10 cellular contexts compared by ENCODE assay signal in genomic region chr16:1884155-1884760, GRCh38. TPM values are rescaled to one million over a fixed set of nuclear protein-coding genes. Genes with fewer than 3 reads are reported as not detected.
DNase-seq lines count a peak whose midpoint lies in the region; ATAC-seq and TF ChIP-seq lines count a peak whose summit lies in the region.
"Had no signal": no experiment of that assay in that cellular context is flagged by ENCODE, and none has a peak within 500 bp of the region (broad histone marks: within the 10 kb centered on the region; RNA-seq: fewer than 3 reads in every experiment).

No MANE protein-coding gene starts in this region.

- no peak overlapping the region for H3K27ac Mint-ChIP-seq in activated naive CD4-positive, alpha-beta T cell treated with anti-CD3 and anti-CD28 coated beads, Interleukin-2, amount 10 ng/mL, durations not matched to agents 7 days and 5 days
- H3K27ac Mint-ChIP-seq in endothelial cell (ENCODE audit: unreplicated experiment): no peak overlapping the region

- H3K9me3 Mint-ChIP-seq in activated naive CD4-positive, alpha-beta T cell treated with anti-CD3 and anti-CD28 coated beads, Interleukin-2, amount 10 ng/mL, durations not matched to agents 7 days and 5 days: no peaks in the 10 kb centered on the region
- H3K9me3 Mint-ChIP-seq in endothelial cell (ENCODE audit: unreplicated experiment): no peaks in the 10 kb centered on the region

- H3K4me1 Mint-ChIP-seq in activated naive CD4-positive, alpha-beta T cell treated with anti-CD3 and anti-CD28 coated beads, Interleukin-2, amount 10 ng/mL, durations not matched to agents 7 days and 5 days: no peaks in the 10 kb centered on the region
- no peaks in the 10 kb centered on the region for H3K4me1 Mint-ChIP-seq in endothelial cell (ENCODE audit: unreplicated experiment)

- no peak overlapping the region for H3K4me3 Mint-ChIP-seq in activated naive CD4-positive, alpha-beta T cell treated with anti-CD3 and anti-CD28 coated beads, Interleukin-2, amount 10 ng/mL, durations not matched to agents 7 days and 5 days
- no peak overlapping the region for H3K4me3 Mint-ChIP-seq in endothelial cell (ENCODE audit: unreplicated experiment)

- DNase-seq in activated naive CD4-positive, alpha-beta T cell treated with anti-CD3 and anti-CD28 coated beads, Interleukin-2, amount 10 ng/mL, durations not matched to agents 7 days and 5 days: peak; percentile 32
- no peak for DNase-seq in activated naive CD4-positive, alpha-beta T cell treated with anti-CD3 and anti-CD28 coated beads, Interleukin-2, amount 50 U/mL, for 16 hours
- peak; percentile 82 for DNase-seq in NOMO-1 treated with dmso at 0.1 percent for 144 hours (lab: John Stamatoyannopoulos, UW; ENCODE audit: unreplicated experiment)
- DNase-seq in endothelial cell (ENCODE audit: low spot score): no peak
- peak; percentile 10 for DNase-seq in stromal cell of bone marrow (ENCODE audit: low read depth)
- no peak for DNase-seq in NCI-H2081 treated with DMSO at 0.1 percent for 48 hours (lab: John Stamatoyannopoulos, UW)
- DNase-seq: stimulated activated CD4-positive, alpha-beta T cell treated with anti-CD3 and anti-CD28 coated beads, Interleukin-4, amount 100 ng/mL, for 24 hours had no signal

- ATAC-seq in HG03196 (IDR thresholded peaks at IDR 0.05; ENCODE audit: unreplicated experiment): no peak
- no peak for ATAC-seq in HG03025 (IDR thresholded peaks at IDR 0.05; ENCODE audit: low FRiP score, unreplicated experiment)

- CTCF ChIA-PET in activated naive CD4-positive, alpha-beta T cell treated with anti-CD3 and anti-CD28 coated beads, Interleukin-2, amount 10 ng/mL, durations not matched to agents 7 days and 5 days (lab: Charles Lee): interaction anchor here (1.3 kb wide), 1 partner anchor 44 kb away, joined by 3 read pairs; no protein-coding TSS in a partner anchor

- peaks cover 19% of the 10 kb centered on the region for H3K27me3 Mint-ChIP-seq in activated naive CD4-positive, alpha-beta T cell treated with anti-CD3 and anti-CD28 coated beads, Interleukin-2, amount 10 ng/mL, durations not matched to agents 7 days and 5 days
- H3K27me3 Mint-ChIP-seq in endothelial cell (ENCODE audit: unreplicated experiment): peaks cover 2% of the 10 kb centered on the region

- peak; percentile 47 for TF ChIP-seq CTCF in endothelial cell (IDR thresholded peaks at IDR 0.05; ENCODE audit: unreplicated experiment)

- H3K36me3 Mint-ChIP-seq in activated naive CD4-positive, alpha-beta T cell treated with anti-CD3 and anti-CD28 coated beads, Interleukin-2, amount 10 ng/mL, durations not matched to agents 7 days and 5 days: no peaks in the 10 kb centered on the region
- H3K36me3 Mint-ChIP-seq in endothelial cell (ENCODE audit: low read depth, unreplicated experiment): no peaks in the 10 kb centered on the region

RNA-seq across cellular contexts. Expression of gene MEIOB, which starts 12.3 kb away (rescaled TPM):
- total RNA-seq in endothelial cell (ENCODE audit: unreplicated experiment): not detected
- total RNA-seq: cardiac septum had no signal

RNA-seq across cellular contexts. Expression of gene HS3ST6, which starts 34.0 kb away (rescaled TPM):
- total RNA-seq in endothelial cell (ENCODE audit: unreplicated experiment): not detected
- total RNA-seq: cardiac septum had no signal

RNA-seq across cellular contexts. Expression of gene FAHD1, which starts 57.3 kb away (rescaled TPM):
- 23.1 TPM for total RNA-seq in endothelial cell (ENCODE audit: unreplicated experiment)

RNA-seq across cellular contexts. Expression of gene HAGH, which starts 57.6 kb away (rescaled TPM):
- 44.8 TPM for total RNA-seq in endothelial cell (ENCODE audit: unreplicated experiment)

RNA-seq across cellular contexts. Expression of gene MSRB1, which starts 58.7 kb away (rescaled TPM):
- total RNA-seq in endothelial cell (ENCODE audit: unreplicated experiment): 18.1 TPM

Comparison
In these comparisons a context has a peak if more than half of its experiments do, and no peak if none do; other contexts are left out.
1. DNase-seq: peak in activated naive CD4-positive, alpha-beta T cell treated with anti-CD3 and anti-CD28 coated beads, Interleukin-2, amount 10 ng/mL, durations not matched to agents 7 days and 5 days (single experiment), NOMO-1 treated with dmso at 0.1 percent for 144 hours (single experiment) and stromal cell of bone marrow (single experiment); none in activated naive CD4-positive, alpha-beta T cell treated with anti-CD3 and anti-CD28 coated beads, Interleukin-2, amount 50 U/mL, for 16 hours (single experiment), endothelial cell (single experiment) and NCI-H2081 treated with DMSO at 0.1 percent for 48 hours (single experiment).